17 cellular contexts compared by ENCODE assay signal in genomic region chr5:94174748-94175411, GRCh38.
DNase-seq lines count a peak whose midpoint lies in the region; ATAC-seq and TF ChIP-seq lines count a peak whose summit lies in the region.
"Had no signal": no experiment of that assay in that cellular context is flagged by ENCODE, and none has a peak within 500 bp of the region (broad histone marks: within the 10 kb centered on the region; RNA-seq: fewer than 3 reads in every experiment).

No MANE protein-coding gene starts in this region.

- peak overlapping the region; percentile 38; the same call in 1 of the 2 replicates for H3K4me3 Mint-ChIP-seq in HFFc6
- no peak overlapping the region for H3K4me3 Mint-ChIP-seq in activated CD4-positive, alpha-beta T cell treated with anti-CD3 and anti-CD28 coated beads for 36 hours
- H3K4me3 Mint-ChIP-seq: neural progenitor cell; stimulated activated naive B cell treated with anti-CD40 and anti-IgM and Interleukin-4, amounts not matched to agents 10 μg/mL and 1 μg/mL and 100 μg/mL, for 72 hours had no signal

- no peaks in the 10 kb centered on the region for H3K4me1 ChIP-seq in lower lobe of right lung
- H3K4me1 ChIP-seq: upper lobe of right lung had no signal

- no peaks in the 10 kb centered on the region for H3K36me3 ChIP-seq in lower lobe of right lung
- H3K36me3 ChIP-seq: neural progenitor cell, upper lobe of right lung had no signal

- TF ChIP-seq CTCF in HFFc6 (IDR thresholded peaks at IDR 0.05) (no peak), fibroblast of the aortic adventitia (IDR thresholded peaks at IDR 0.05; ENCODE audit: insufficient read depth, low read length) (no peak), lower lobe of right lung (IDR thresholded peaks at IDR 0.05) (no peak)

- H3K4me3 ChIP-seq in fibroblast of the aortic adventitia (ENCODE audit: low read depth, low read length) (no peak overlapping the region), lower lobe of right lung (no peak overlapping the region)
- H3K4me3 ChIP-seq: neural progenitor cell, upper lobe of right lung had no signal

- intact Hi-C loops in lower lobe of right lung (cut with DNase I), result no loop called here
- intact Hi-C loops in activated CD4-positive, alpha-beta T cell treated with anti-CD3 and anti-CD28 coated beads for 36 hours (cut with DNase I, micrococcal nuclease), result no loop called here

- H3K27me3 Mint-ChIP-seq in HFFc6 (ENCODE audit: insufficient read depth), result no peaks in the 10 kb centered on the region
- H3K27me3 Mint-ChIP-seq in activated CD4-positive, alpha-beta T cell treated with anti-CD3 and anti-CD28 coated beads for 36 hours, result peaks cover 2% of the 10 kb centered on the region

- POLR2A ChIA-PET in activated CD4-positive, alpha-beta T cell treated with anti-CD3 and anti-CD28 coated beads for 36 hours (lab: Charles Lee), result no interaction called here

- peak; percentile 81 for DNase-seq in A172 (ENCODE audit: low spot score)
- DNase-seq in HFFc6, result peak; percentile 75
- DNase-seq in fibroblast of the aortic adventitia (ENCODE audit: low read depth), result peak; percentile 13
- DNase-seq in T-helper 9 cell, result no peak
- DNase-seq in lower lobe of right lung, result no peak
- DNase-seq in activated CD4-positive, alpha-beta T cell treated with anti-CD3 and anti-CD28 coated beads for 36 hours, result no peak
- DNase-seq: Calu3; NCI-H1105; NCI-H524 treated with DMSO at 0.1 percent for 48 hours; stimulated activated naive B cell treated with anti-CD40 and anti-IgM and Interleukin-4, amounts not matched to agents 10 μg/mL and 1 μg/mL and 100 μg/mL, for 72 hours; T-helper 1 cell; upper lobe of right lung had no signal

- H3K27ac ChIP-seq in lower lobe of right lung, result no peak overlapping the region
- H3K27ac ChIP-seq: neural progenitor cell, upper lobe of right lung had no signal

- H3K27me3 ChIP-seq in lower lobe of right lung (ENCODE audit: low read depth), result no peaks in the 10 kb centered on the region
- H3K27me3 ChIP-seq: neural progenitor cell, upper lobe of right lung had no signal

- no peaks in the 10 kb centered on the region for H3K9me3 ChIP-seq in lower lobe of right lung
- H3K9me3 ChIP-seq: upper lobe of right lung had no signal

- peak overlapping the region; percentile 44; the same call in 1 of the 2 replicates for H3K27ac Mint-ChIP-seq in HFFc6
- H3K27ac Mint-ChIP-seq in activated CD4-positive, alpha-beta T cell treated with anti-CD3 and anti-CD28 coated beads for 36 hours, result no peak overlapping the region
- H3K27ac Mint-ChIP-seq: activated naive CD4-positive, alpha-beta T cell treated with anti-CD3 and anti-CD28 coated beads, Interleukin-2, amount 50 U/mL, for 72 hours; neural progenitor cell; stimulated activated naive B cell treated with anti-CD40 and anti-IgM and Interleukin-4, amounts not matched to agents 10 μg/mL and 1 μg/mL and 100 μg/mL, for 72 hours had no signal

- no peaks in the 10 kb centered on the region for H3K9me3 Mint-ChIP-seq in HFFc6
- H3K9me3 Mint-ChIP-seq in activated CD4-positive, alpha-beta T cell treated with anti-CD3 and anti-CD28 coated beads for 36 hours (ENCODE audit: low read depth), result no peaks in the 10 kb centered on the region
- H3K9me3 Mint-ChIP-seq: neural progenitor cell had no signal

- CTCF ChIA-PET in activated CD4-positive, alpha-beta T cell treated with anti-CD3 and anti-CD28 coated beads for 36 hours (lab: Charles Lee), result no interaction called here

- H3K36me3 Mint-ChIP-seq in HFFc6 (ENCODE audit: low read depth), result 0 out of 2 replicates have a peak, but pooled peaks cover 4% of the 10 kb centered on the region
- no peaks in the 10 kb centered on the region for H3K36me3 Mint-ChIP-seq in activated CD4-positive, alpha-beta T cell treated with anti-CD3 and anti-CD28 coated beads for 36 hours (ENCODE audit: low read depth)
- H3K36me3 Mint-ChIP-seq: activated naive CD4-positive, alpha-beta T cell treated with anti-CD3 and anti-CD28 coated beads, Interleukin-2, amount 50 U/mL, for 72 hours; neural progenitor cell; stimulated activated naive B cell treated with anti-CD40 and anti-IgM and Interleukin-4, amounts not matched to agents 10 μg/mL and 1 μg/mL and 100 μg/mL, for 72 hours had no signal

- ATAC-seq in SK-N-SH treated with all-trans-retinoic acid at 6 μM for 48 hours (peak; percentile 91), GM18517 (IDR thresholded peaks at IDR 0.05; ENCODE audit: unreplicated experiment) (no peak), lower lobe of right lung (no peak)
- ATAC-seq in activated CD4-positive, alpha-beta T cell treated with anti-CD3 and anti-CD28 coated beads for 36 hours, result no peak
- ATAC-seq: activated naive CD4-positive, alpha-beta T cell treated with anti-CD3 and anti-CD28 coated beads, Interleukin-2, amount 50 U/mL, for 72 hours; Panc1; stimulated activated naive B cell treated with anti-CD40 and anti-IgM and Interleukin-4, amounts not matched to agents 10 μg/mL and 1 μg/mL and 100 μg/mL, for 72 hours; upper lobe of right lung had no signal

- peaks cover 57% of the 10 kb centered on the region for H3K4me1 Mint-ChIP-seq in HFFc6 (ENCODE audit: low read depth)
- H3K4me1 Mint-ChIP-seq in activated CD4-positive, alpha-beta T cell treated with anti-CD3 and anti-CD28 coated beads for 36 hours, result no peaks in the 10 kb centered on the region
- H3K4me1 Mint-ChIP-seq: stimulated activated naive B cell treated with anti-CD40 and anti-IgM and Interleukin-4, amounts not matched to agents 10 μg/mL and 1 μg/mL and 100 μg/mL, for 72 hours had no signal

TF ChIP-seq in SK-N-SH treated with all-trans-retinoic acid at 6 μM for 48 hours, 23 proteins besides CTCF, POLR2A, EP300 and RAD21:
- TF ChIP-seq, protein P1, sequence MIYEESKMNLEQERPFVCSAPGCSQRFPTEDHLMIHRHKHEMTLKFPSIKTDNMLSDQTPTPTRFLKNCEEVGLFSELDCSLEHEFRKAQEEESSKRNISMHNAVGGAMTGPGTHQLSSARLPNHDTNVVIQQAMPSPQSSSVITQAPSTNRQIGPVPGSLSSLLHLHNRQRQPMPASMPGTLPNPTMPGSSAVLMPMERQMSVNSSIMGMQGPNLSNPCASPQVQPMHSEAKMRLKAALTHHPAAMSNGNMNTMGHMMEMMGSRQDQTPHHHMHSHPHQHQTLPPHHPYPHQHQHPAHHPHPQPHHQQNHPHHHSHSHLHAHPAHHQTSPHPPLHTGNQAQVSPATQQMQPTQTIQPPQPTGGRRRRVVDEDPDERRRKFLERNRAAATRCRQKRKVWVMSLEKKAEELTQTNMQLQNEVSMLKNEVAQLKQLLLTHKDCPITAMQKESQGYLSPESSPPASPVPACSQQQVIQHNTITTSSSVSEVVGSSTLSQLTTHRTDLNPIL (CRISPR knock-in tag; IDR thresholded peaks at IDR 0.05; ENCODE audit: low read depth), result no peak
- TF ChIP-seq CSDC2 (CRISPR knock-in tag; IDR thresholded peaks at IDR 0.05), result 0 out of 2 replicates have a peak, but pooled peaks have one; percentile 26
- no peak for TF ChIP-seq TCF4 (CRISPR knock-in tag; IDR thresholded peaks at IDR 0.05; ENCODE audit: borderline replicate concordance)
- peak; percentile 67 for TF ChIP-seq ISL1 (CRISPR knock-in tag; IDR thresholded peaks at IDR 0.05)
- no peak for TF ChIP-seq ZNF70 (CRISPR knock-in tag; IDR thresholded peaks at IDR 0.05)

Comparison
In these comparisons a context has a peak if more than half of its experiments do, and no peak if none do; other contexts are left out.
1. DNase-seq: peak in A172 (single experiment), HFFc6 (single experiment) and fibroblast of the aortic adventitia (single experiment); none in T-helper 9 cell (single experiment), lower lobe of right lung (single experiment) and activated CD4-positive, alpha-beta T cell treated with anti-CD3 and anti-CD28 coated beads for 36 hours (single experiment).